In genomic region chr1:54488065-54488750, GRCh38 we compare ENCODE assay signal across 8 cellular contexts. TPM values are rescaled to one million over a fixed set of nuclear protein-coding genes. Genes with fewer than 3 reads are reported as not detected.
DNase-seq lines count a peak whose midpoint lies in the region; ATAC-seq and TF ChIP-seq lines count a peak whose summit lies in the region.

No MANE protein-coding gene starts in this region.

- H3K4me1 ChIP-seq in OCI-LY3 (ENCODE audit: low read length), result peaks cover 3% of the 10 kb centered on the region; the same call in 1 of the 2 replicates
- H3K4me1 ChIP-seq in mucosa of rectum (ENCODE audit: control insufficient read depth in 2 of 2, insufficient read depth in 2 of 2, low read length in 2 of 2), result peaks cover 26 to 27% of the 10 kb centered on the region in 2 donors

- no peak for TF ChIP-seq CTCF in OCI-LY3 (IDR thresholded peaks at IDR 0.05; ENCODE audit: low read depth, low read length)
- no peak for TF ChIP-seq CTCF in epithelial cell of proximal tubule (conservative IDR thresholded peaks at IDR 0.05; ENCODE audit: low read depth, low read length)

- no peaks in the 10 kb centered on the region for H4K20me1 ChIP-seq in OCI-LY3 (ENCODE audit: insufficient read depth, low read length)

- H3K4me3 ChIP-seq in OCI-LY3 (ENCODE audit: low read length) (peak overlapping the region; percentile 88), epithelial cell of proximal tubule (ENCODE audit: low read depth, low read length) (peak overlapping the region; percentile 72), mucosa of rectum (ENCODE audit: low read length in 2 of 2) (peak overlapping the region; percentile 74 to 79)

- DNase-seq in AG08396 (ENCODE audit: low spot score), result peak; percentile 98
- DNase-seq in HuH-7 (ENCODE audit: low spot score), result peak; percentile 93
- peak; percentile 82 for DNase-seq in activated T-cell treated with anti-CD3 and anti-CD28 coated beads, Interleukin-2, amount 50 U/mL, for 1 hour
- peak; percentile 18 for DNase-seq in epithelial cell of proximal tubule (ENCODE audit: low read depth)
- peak; percentile 51 to 58 for DNase-seq in stimulated activated CD8-positive, alpha-beta memory T cell treated with anti-CD3 and anti-CD28 coated beads, Interleukin-4, amount 100 ng/mL, for 1 hour (ENCODE audit: low read depth in 2 of 2, low spot score in 1 of 2)

- H3K36me3 ChIP-seq in OCI-LY3 (replicated peaks; ENCODE audit: low read depth, low read length), result no peaks in the 10 kb centered on the region
- H3K36me3 ChIP-seq in mucosa of rectum (ENCODE audit: control insufficient read depth in 2 of 2, insufficient read depth in 2 of 2, low read length in 2 of 2), result no peaks in the 10 kb centered on the region

- no peaks in the 10 kb centered on the region for H3K79me2 ChIP-seq in OCI-LY3 (ENCODE audit: low read length)

- peak overlapping the region; percentile 97 for H2AFZ ChIP-seq in OCI-LY3 (ENCODE audit: low read depth, low read length)

- H3K9ac ChIP-seq in OCI-LY3 (ENCODE audit: low read length) (peak overlapping the region; percentile 78), mucosa of rectum (ENCODE audit: low read depth in 1 of 2, low read length in 2 of 2) (peak overlapping the region; percentile 38 to 68)

- ATAC-seq in GM19043 (IDR thresholded peaks at IDR 0.05; ENCODE audit: low read depth, unreplicated experiment), result peak; percentile 47

- H3K27me3 ChIP-seq in OCI-LY3 (ENCODE audit: low read depth, low read length) (peaks cover 16% of the 10 kb centered on the region), mucosa of rectum (ENCODE audit: control insufficient read depth in 2 of 2, insufficient read depth in 2 of 2, low read length in 2 of 2) (no peaks in the 10 kb centered on the region)

- peak overlapping the region; percentile 96 for H3K4me2 ChIP-seq in OCI-LY3 (ENCODE audit: low read length)

- H3K27ac ChIP-seq in OCI-LY3 (ENCODE audit: low read length), result no peak overlapping the region
- H3K27ac ChIP-seq in mucosa of rectum (ENCODE audit: low read depth in 2 of 2, low read length in 2 of 2), result peak overlapping the region; percentile 77 to 88

- H3K9me3 ChIP-seq in OCI-LY3 (ENCODE audit: insufficient read depth, low read length) (no peaks in the 10 kb centered on the region), mucosa of rectum (ENCODE audit: control insufficient read depth in 2 of 2, low read length in 2 of 2) (no peaks in the 10 kb centered on the region)

RNA-seq across cellular contexts. Expression of gene ACOT11, which starts 59.8 kb away (rescaled TPM):
- 0.86 and 1.3 TPM in 2 replicates for total RNA-seq in epithelial cell of proximal tubule

Comparison
In these comparisons a context has a peak if more than half of its experiments do, and no peak if none do; other contexts are left out.
1. DNase-seq: peak in every context shown above with its lines; median percentile 98 in AG08396; 93 in HuH-7; 82 in activated T-cell treated with anti-CD3 and anti-CD28 coated beads, Interleukin-2, amount 50 U/mL, for 1 hour; 54 in stimulated activated CD8-positive, alpha-beta memory T cell treated with anti-CD3 and anti-CD28 coated beads, Interleukin-4, amount 100 ng/mL, for 1 hour; 18 in epithelial cell of proximal tubule.